ENCODE assay signal across 24 cellular contexts in genomic region chr6:43149260-43149659, GRCh38. TPM values are rescaled to one million over a fixed set of nuclear protein-coding genes. Genes with fewer than 3 reads are reported as not detected.
DNase-seq lines count a peak whose midpoint lies in the region; ATAC-seq and TF ChIP-seq lines count a peak whose summit lies in the region.
"Had no signal": no experiment of that assay in that cellular context is flagged by ENCODE, and none has a peak within 500 bp of the region (broad histone marks: within the 10 kb centered on the region; RNA-seq: fewer than 3 reads in every experiment).

No MANE protein-coding gene starts in this region.

- H3K4me3 ChIP-seq in osteoblast (ENCODE audit: insufficient read depth, low read length) (no peak overlapping the region), HAP-1 (no peak overlapping the region)
- H3K4me3 ChIP-seq: colonic mucosa, heart left ventricle, lower lobe of right lung, sigmoid colon, testis had no signal

- peak overlapping the region; percentile 75 for H3K27ac ChIP-seq in C4-2B
- H3K27ac ChIP-seq in osteoblast (ENCODE audit: low read depth, low read length), result no peak overlapping the region
- H3K27ac ChIP-seq: colonic mucosa, foreskin keratinocyte, heart left ventricle, lower lobe of right lung, sigmoid colon, testis had no signal

- H3K36me3 ChIP-seq in osteoblast (ENCODE audit: insufficient read depth, low read length) (peaks cover 39% of the 10 kb centered on the region), HAP-1 (replicated peaks) (peaks cover 11% of the 10 kb centered on the region; the same call in 1 of the 2 replicates)
- H3K36me3 ChIP-seq: colonic mucosa, heart left ventricle, sigmoid colon had no signal

- no peak for ATAC-seq in HG02610 (IDR thresholded peaks at IDR 0.05; ENCODE audit: unreplicated experiment)
- ATAC-seq: foreskin keratinocyte; heart left ventricle; stimulated activated naive CD8-positive, alpha-beta T cell treated with anti-CD3 and anti-CD28 coated beads, Interleukin-15, Interleukin-2, amounts not matched to agents 100 U/mL and 50 U/mL, for 24 hours had no signal

- H2AFZ ChIP-seq in osteoblast (ENCODE audit: low read length), result no peak overlapping the region

- H4K20me1 ChIP-seq in osteoblast (ENCODE audit: insufficient read depth, low read length), result no peaks in the 10 kb centered on the region

- no peaks in the 10 kb centered on the region for H3K79me2 ChIP-seq in osteoblast (ENCODE audit: insufficient read depth, low read length)

- no peak for TF ChIP-seq CTCF in C4-2B (conservative IDR thresholded peaks at IDR 0.05)
- no peak for TF ChIP-seq CTCF in osteoblast (IDR thresholded peaks at IDR 0.05; ENCODE audit: extremely low read depth, low read depth, low read length)

- H3K27me3 ChIP-seq in osteoblast (ENCODE audit: insufficient read depth, low read length) (no peaks in the 10 kb centered on the region), HAP-1 (ENCODE audit: low read depth) (no peaks in the 10 kb centered on the region)
- H3K27me3 ChIP-seq: colonic mucosa, foreskin keratinocyte, heart left ventricle, sigmoid colon, testis had no signal

- no peak overlapping the region for H3K4me2 ChIP-seq in osteoblast (ENCODE audit: insufficient read depth, low read length)

- DNase-seq in NCI-H524 treated with DMSO at 0.1 percent for 48 hours (lab: John Stamatoyannopoulos, UW), result peak; percentile 13
- peak; percentile 58 for DNase-seq in astrocyte of the hippocampus (ENCODE audit: low read depth, low spot score)
- peak; percentile 94 for DNase-seq in osteoblast (ENCODE audit: insufficient read length, low spot score, missing footprints)
- DNase-seq in Kasumi-1 (lab: John Stamatoyannopoulos, UW), result no peak
- DNase-seq in HAP-1 (ENCODE audit: low spot score in 2 of 2), result no peak
- no peak for DNase-seq in mesenteric fat pad (ENCODE audit: low spot score)
- DNase-seq: activated CD4-positive, alpha-beta T cell treated with anti-CD3 and anti-CD28 coated beads for 4 hours; activated gamma-delta T cell; activated T-cell treated with anti-CD3 and anti-CD28 coated beads, Interleukin-2, amount 50 U/mL, for 24 hours; AML-193; CD4-positive, alpha-beta memory T cell; colonic mucosa; effector CD8-positive, alpha-beta T cell; foreskin keratinocyte; heart left ventricle; lower lobe of right lung; NCI-H1048; NCI-H1694; NCI-H2171 treated with DMSO at 0.1 percent for 48 hours; sigmoid colon; stimulated activated naive CD8-positive, alpha-beta T cell treated with anti-CD3 and anti-CD28 coated beads, Interleukin-15, Interleukin-2, amounts not matched to agents 100 U/mL and 50 U/mL, for 24 hours; testis had no signal

- in situ Hi-C loops in HAP-1 (cut with MboI; ENCODE audit: low sequenced_read_pairs), result no loop called here

- no peaks in the 10 kb centered on the region for H3K9me3 ChIP-seq in osteoblast (ENCODE audit: low read depth, low read length)
- H3K9me3 ChIP-seq in HAP-1, result no peaks in the 10 kb centered on the region
- H3K9me3 ChIP-seq: colonic mucosa, heart left ventricle, lower lobe of right lung, sigmoid colon, testis had no signal

- peaks cover 9% of the 10 kb centered on the region for H3K4me1 ChIP-seq in osteoblast (ENCODE audit: insufficient read depth, low read length)
- no peaks in the 10 kb centered on the region; the same call in 1 of the 2 replicates for H3K4me1 ChIP-seq in HAP-1
- H3K4me1 ChIP-seq: colonic mucosa, lower lobe of right lung, sigmoid colon, testis had no signal

RNA-seq across cellular contexts. Expression of gene SRF, which starts 21.8 kb away (rescaled TPM):
- total RNA-seq in osteoblast (17.7 and 20.6 TPM in 2 replicates), mesenteric fat pad (34.2 TPM)

RNA-seq across cellular contexts. Expression of gene CUL9, which starts 32.7 kb away (rescaled TPM):
- total RNA-seq in osteoblast (34.4 and 34.5 TPM in 2 replicates), mesenteric fat pad (26.6 TPM)

Comparison
In these comparisons a context has a peak if more than half of its experiments do, and no peak if none do; other contexts are left out.
1. DNase-seq: peak in NCI-H524 treated with DMSO at 0.1 percent for 48 hours (single experiment), astrocyte of the hippocampus (single experiment) and osteoblast (single experiment); none in Kasumi-1 (0 of 2), HAP-1 (0 of 2) and mesenteric fat pad (single experiment).